8 cellular contexts compared by ENCODE assay signal in genomic region chr19:38649305-38650179, GRCh38. TPM values are rescaled to one million over a fixed set of nuclear protein-coding genes. Genes with fewer than 3 reads are reported as not detected.
DNase-seq lines count a peak whose midpoint lies in the region; ATAC-seq and TF ChIP-seq lines count a peak whose summit lies in the region.

No MANE protein-coding gene starts in this region.

- no peak overlapping the region for H3K27ac Mint-ChIP-seq in T-helper 1 cell treated with Interleukin-12 subunit alpha and Interleukin-12 subunit beta and Interleukin-4 antibody, amounts not matched to agents 30 μg/mL and 1 μg/mL, for 36 hours

- 9 to 12% methylated on average over 15 of the region's 15 CpGs for WGBS in esophagus, 2 donors

- no peak for DNase-seq in T-helper 1 cell
- peak; percentile 88 for DNase-seq in RWPE2 (ENCODE audit: low spot score)
- no peak for DNase-seq in NCI-H1092 (lab: John Stamatoyannopoulos, UW)

- H3K4me1 ChIP-seq in RWPE2 (ENCODE audit: insufficient read depth, poor library complexity, severe bottlenecking): peaks cover 38% of the 10 kb centered on the region
- peaks cover 0 to 10% of the 10 kb centered on the region in 2 donors for H3K4me1 ChIP-seq in esophagus (ENCODE audit: control insufficient read depth in 2 of 2, insufficient read depth in 2 of 2, low read length in 1 of 2)

- H3K36me3 ChIP-seq in RWPE2 (ENCODE audit: low read depth) (peaks cover 48% of the 10 kb centered on the region), esophagus (ENCODE audit: control insufficient read depth in 2 of 2, insufficient read depth in 2 of 2, low read length in 1 of 2) (no peaks in the 10 kb centered on the region), neural cell (ENCODE audit: insufficient read depth, low read length) (no peaks in the 10 kb centered on the region)

- peaks cover 49% of the 10 kb centered on the region for H3K79me2 ChIP-seq in neural cell (replicated peaks; ENCODE audit: insufficient read depth, low read length)

- peak overlapping the region; percentile 100 for H3K27ac ChIP-seq in RWPE2 (ENCODE audit: poor library complexity, severe bottlenecking)
- H3K27ac ChIP-seq in esophagus (ENCODE audit: low read depth in 2 of 2, low read length in 1 of 2): peak overlapping the region; percentile 91 to 99
- peak overlapping the region; percentile 78 for H3K27ac ChIP-seq in neural cell (ENCODE audit: low read length)

- H3K27me3 Mint-ChIP-seq in T-helper 1 cell treated with Interleukin-12 subunit alpha and Interleukin-12 subunit beta and Interleukin-4 antibody, amounts not matched to agents 30 μg/mL and 1 μg/mL, for 36 hours (ENCODE audit: low read depth): no peaks in the 10 kb centered on the region

- ATAC-seq in RWPE2 (ENCODE audit: low read depth) (peak; percentile 65), GM21528 (IDR thresholded peaks at IDR 0.05; ENCODE audit: low FRiP score, unreplicated experiment) (no peak), GM18868 (IDR thresholded peaks at IDR 0.05; ENCODE audit: unreplicated experiment) (no peak)

- H3K36me3 Mint-ChIP-seq in T-helper 1 cell treated with Interleukin-12 subunit alpha and Interleukin-12 subunit beta and Interleukin-4 antibody, amounts not matched to agents 30 μg/mL and 1 μg/mL, for 36 hours (ENCODE audit: low read depth): peaks cover 26% of the 10 kb centered on the region

- H3K27me3 ChIP-seq in RWPE2 (ENCODE audit: insufficient read depth, poor library complexity, severe bottlenecking) (no peaks in the 10 kb centered on the region), esophagus (ENCODE audit: control insufficient read depth in 1 of 2, insufficient read depth in 2 of 2, low read length in 2 of 2) (no peaks in the 10 kb centered on the region), neural cell (ENCODE audit: insufficient read depth, low read depth, low read length) (no peaks in the 10 kb centered on the region)

- peak overlapping the region; percentile 83 for H3K9ac ChIP-seq in neural cell (ENCODE audit: low read length)

- H3K4me3 Mint-ChIP-seq in T-helper 1 cell treated with Interleukin-12 subunit alpha and Interleukin-12 subunit beta and Interleukin-4 antibody, amounts not matched to agents 30 μg/mL and 1 μg/mL, for 36 hours: peak overlapping the region; percentile 97

- TF ChIP-seq CTCF in RWPE2 (IDR thresholded peaks at IDR 0.05; ENCODE audit: poor library complexity, severe bottlenecking) (peak; percentile 6), neural cell (IDR thresholded peaks at IDR 0.05; ENCODE audit: poor library complexity, severe bottlenecking) (no peak)

- TF ChIP-seq EP300 in neural cell (conservative IDR thresholded peaks at IDR 0.05; ENCODE audit: poor library complexity, severe bottlenecking): no peak

- no peak for TF ChIP-seq RAD21 in neural cell (conservative IDR thresholded peaks at IDR 0.05)

- peaks cover 54% of the 10 kb centered on the region for H3K4me1 Mint-ChIP-seq in T-helper 1 cell treated with Interleukin-12 subunit alpha and Interleukin-12 subunit beta and Interleukin-4 antibody, amounts not matched to agents 30 μg/mL and 1 μg/mL, for 36 hours (ENCODE audit: low read depth)

- H3K4me3 ChIP-seq in RWPE2 (ENCODE audit: severe bottlenecking) (peak overlapping the region; percentile 84), esophagus (ENCODE audit: low read depth in 1 of 2, low read length in 2 of 2) (peak overlapping the region; percentile 94 to 95), neural cell (ENCODE audit: low read length) (peak overlapping the region; percentile 97)

- H3F3A ChIP-seq in neural cell (ENCODE audit: insufficient read depth, low read length, poor library complexity, severe bottlenecking): peaks cover 4% of the 10 kb centered on the region

- H3K9me3 ChIP-seq in RWPE2 (ENCODE audit: severe bottlenecking) (no peaks in the 10 kb centered on the region), esophagus (ENCODE audit: control insufficient read depth in 2 of 2, insufficient read depth in 1 of 2, low read depth in 1 of 2, low read length in 1 of 2) (no peaks in the 10 kb centered on the region), neural cell (ENCODE audit: low read length) (no peaks in the 10 kb centered on the region)

- H3K9me2 ChIP-seq in neural cell (ENCODE audit: insufficient read depth, low read length): no peaks in the 10 kb centered on the region

- H3K9me3 Mint-ChIP-seq in T-helper 1 cell treated with Interleukin-12 subunit alpha and Interleukin-12 subunit beta and Interleukin-4 antibody, amounts not matched to agents 30 μg/mL and 1 μg/mL, for 36 hours: no peaks in the 10 kb centered on the region

- H2AFZ ChIP-seq in neural cell (ENCODE audit: low read depth, low read length): no peak overlapping the region

- peak overlapping the region; percentile 84 for H3K4me2 ChIP-seq in neural cell (ENCODE audit: low read length)

- peaks cover 5% of the 10 kb centered on the region for H4K20me1 ChIP-seq in neural cell (ENCODE audit: insufficient read depth)

TF ChIP-seq in neural cell, 6 proteins besides CTCF, POLR2A, EP300 and RAD21:
- no peak for TF ChIP-seq MXI1 (conservative IDR thresholded peaks at IDR 0.05; ENCODE audit: poor library complexity, severe bottlenecking)
- no peak for TF ChIP-seq TAF1 (IDR thresholded peaks at IDR 0.05; ENCODE audit: low read depth)
- TF ChIP-seq REST (IDR thresholded peaks at IDR 0.05; ENCODE audit: borderline replicate concordance): no peak

RNA-seq across cellular contexts. Expression of gene ACTN4, which starts 2.1 kb away (rescaled TPM):
- polyA plus RNA-seq in esophagus (100 to 1,000 TPM; 261 to 376 TPM), neural cell (54.0 and 54.1 TPM in 2 replicates)
- polyA minus RNA-seq in neural cell: 75.0 and 77.7 TPM in 2 replicates

RNA-seq across cellular contexts. Expression of gene EIF3K, which starts 30.6 kb away (rescaled TPM):
- polyA plus RNA-seq in esophagus (100 to 1,000 TPM; 248 to 396 TPM), neural cell (419 and 462 TPM in 2 replicates)
- 99.3 and 109 TPM in 2 replicates for polyA minus RNA-seq in neural cell

RNA-seq across cellular contexts. Expression of gene MAP4K1, which starts 31.8 kb away (rescaled TPM):
- polyA plus RNA-seq in esophagus (1 to 10 TPM; 3.3 to 7.3 TPM), neural cell (1.0 and 1.2 TPM in 2 replicates)
- polyA minus RNA-seq in neural cell: 0.23 and 2.4 TPM in 2 replicates
